In the genomic region with DNA sequence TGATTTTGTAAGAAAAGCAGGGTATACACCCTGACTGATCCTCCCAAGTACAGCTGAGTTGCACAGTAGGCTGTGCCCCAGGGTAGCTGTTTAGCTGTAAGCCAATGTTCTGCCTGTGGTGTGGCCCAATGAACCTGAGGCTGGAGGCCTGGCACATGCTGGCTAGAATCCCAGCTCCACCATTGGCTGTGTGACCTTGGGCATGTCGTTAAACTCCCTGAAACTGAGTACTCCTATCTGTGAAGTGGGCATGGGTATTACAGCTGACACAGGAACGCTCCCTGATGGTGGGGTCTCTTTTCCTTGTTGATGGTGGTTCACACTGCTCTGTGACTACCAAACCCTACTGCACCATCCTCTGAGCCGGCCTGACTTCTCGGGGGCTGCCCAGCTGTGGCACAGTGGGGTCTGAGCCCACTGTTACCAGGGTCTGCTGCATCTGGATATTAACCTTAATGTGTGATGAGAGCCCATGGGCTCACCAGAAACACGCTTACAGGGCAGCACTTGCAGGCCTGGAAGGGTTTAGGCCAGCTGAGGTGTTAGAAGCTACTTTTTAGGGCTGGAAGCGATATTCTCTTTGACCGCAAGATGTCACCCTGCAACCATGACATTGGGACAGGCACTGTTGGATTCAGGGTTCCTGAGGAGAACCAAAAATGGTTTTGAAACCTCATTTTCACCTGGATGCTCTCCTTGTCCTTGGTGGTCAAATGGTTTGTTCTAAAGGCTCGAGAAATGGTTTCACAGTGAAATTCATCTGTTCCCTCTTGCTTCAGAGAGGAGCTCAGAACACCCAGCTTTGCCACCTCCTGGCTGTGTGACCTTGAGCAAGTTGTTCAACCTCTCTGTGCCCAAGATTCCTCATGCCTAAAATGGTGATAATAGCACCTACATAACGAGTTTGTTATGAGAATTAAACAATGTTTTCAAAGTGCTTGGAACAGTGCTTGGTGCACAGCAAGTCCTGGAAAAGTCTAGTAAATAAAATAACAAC, we compare ENCODE assay signal across 8 cellular contexts. TPM values are rescaled to one million over a fixed set of nuclear protein-coding genes. Genes with fewer than 3 reads are reported as not detected.
A peak's percentile ranks its signal among the peaks of the same experiment; 100 is the strongest.
DNase-seq lines count a peak whose midpoint lies in the region; ATAC-seq and TF ChIP-seq lines count a peak whose summit lies in the region.

No MANE protein-coding gene starts in this region.

- intact Hi-C loops in transverse colon (cut with DNase I; ENCODE audit: low total_unique reads) = loop anchor here (2.0 kb wide), 1 partner anchor 505 kb away; no protein-coding TSS in a partner anchor

- peak; percentile 74 for TF ChIP-seq CTCF in GM12874 (IDR thresholded peaks at IDR 0.05; ENCODE audit: insufficient read depth, low read depth, low read length)
- peak; percentile 73 to 84 (median 79) for TF ChIP-seq CTCF in transverse colon (IDR thresholded peaks at IDR 0.05)

- TF ChIP-seq EP300 in transverse colon (IDR thresholded peaks at IDR 0.05; ENCODE audit: low read depth) = no peak

- TF ChIP-seq POLR2A in transverse colon (IDR thresholded peaks at IDR 0.05) = no peak

- no peaks in the 10 kb centered on the region for H3K27me3 ChIP-seq in transverse colon

- peaks cover 0 to 6% (median 2%) of the 10 kb centered on the region in 4 donors for H3K4me1 ChIP-seq in transverse colon

- no peaks in the 10 kb centered on the region for H3K9me3 ChIP-seq in transverse colon

- in situ Hi-C loops in ACHN (cut with HindIII; ENCODE audit: low pct_ligation_motif_present, low pct_unique_long_range_greater_than_20kb, low sequenced_read_pairs) (no loop called here), transverse colon (cut with MboI; ENCODE audit: low pct_ligation_motif_present in 1 of 4, low pct_unique_long_range_greater_than_20kb in 1 of 4, low sequenced_read_pairs in 3 of 4) (loop anchor here (5.0 to 25.0 kb wide), 5 partner anchors 504 to 1277 kb away; a partner anchor contains a TSS)

- H3K36me3 ChIP-seq in transverse colon = no peaks in the 10 kb centered on the region

- H3K27ac ChIP-seq in transverse colon = no peak overlapping the region

- peak; percentile 66 for ATAC-seq in esophagus mucosa
- no peak for ATAC-seq in GM18868 (IDR thresholded peaks at IDR 0.05; ENCODE audit: unreplicated experiment)

- no peak overlapping the region for H3K4me3 ChIP-seq in transverse colon

- 0 to 41% methylated on average over 1 to 9 of the region's 9 CpGs for WGBS in transverse colon (ENCODE audit: low coverage in 1 of 2), 2 donors

- DNase-seq in ACHN = peak; percentile 61
- DNase-seq in NCI-H2227 treated with DMSO at 0.1 percent for 48 hours (lab: John Stamatoyannopoulos, UW) = peak; percentile 13
- peak; percentile 72 for DNase-seq in activated CD8-positive, alpha-beta memory T cell treated with anti-CD3 and anti-CD28 coated beads for 24 hours
- peak; percentile 70 for DNase-seq in myocyte (ENCODE audit: low read depth)
- DNase-seq in transverse colon = peak; percentile 66

RNA-seq across cellular contexts. Expression of a gene that starts 6.8 kb away (rescaled TPM):
- 1.6 TPM for total RNA-seq in esophagus mucosa
- total RNA-seq in myocyte = 24.1 and 81.1 TPM in 2 replicates
- 42.4 TPM for polyA plus RNA-seq in myocyte (2012)
- total RNA-seq in transverse colon = 10 to 100 TPM in 2 of 4 donors, 1 to 10 TPM in 2; 8.4 to 12.7 (median 10.3) TPM

Comparison
In these comparisons a context has a peak if more than half of its experiments do, and no peak if none do; other contexts are left out.
1. DNase-seq: peak in every context shown above with its lines; median percentile 72 in activated CD8-positive, alpha-beta memory T cell treated with anti-CD3 and anti-CD28 coated beads for 24 hours; 70 in myocyte; 66 in transverse colon; 61 in ACHN; 13 in NCI-H2227 treated with DMSO at 0.1 percent for 48 hours.